Comparison of ENCODE assay signal across 8 cellular contexts in the genomic region with DNA sequence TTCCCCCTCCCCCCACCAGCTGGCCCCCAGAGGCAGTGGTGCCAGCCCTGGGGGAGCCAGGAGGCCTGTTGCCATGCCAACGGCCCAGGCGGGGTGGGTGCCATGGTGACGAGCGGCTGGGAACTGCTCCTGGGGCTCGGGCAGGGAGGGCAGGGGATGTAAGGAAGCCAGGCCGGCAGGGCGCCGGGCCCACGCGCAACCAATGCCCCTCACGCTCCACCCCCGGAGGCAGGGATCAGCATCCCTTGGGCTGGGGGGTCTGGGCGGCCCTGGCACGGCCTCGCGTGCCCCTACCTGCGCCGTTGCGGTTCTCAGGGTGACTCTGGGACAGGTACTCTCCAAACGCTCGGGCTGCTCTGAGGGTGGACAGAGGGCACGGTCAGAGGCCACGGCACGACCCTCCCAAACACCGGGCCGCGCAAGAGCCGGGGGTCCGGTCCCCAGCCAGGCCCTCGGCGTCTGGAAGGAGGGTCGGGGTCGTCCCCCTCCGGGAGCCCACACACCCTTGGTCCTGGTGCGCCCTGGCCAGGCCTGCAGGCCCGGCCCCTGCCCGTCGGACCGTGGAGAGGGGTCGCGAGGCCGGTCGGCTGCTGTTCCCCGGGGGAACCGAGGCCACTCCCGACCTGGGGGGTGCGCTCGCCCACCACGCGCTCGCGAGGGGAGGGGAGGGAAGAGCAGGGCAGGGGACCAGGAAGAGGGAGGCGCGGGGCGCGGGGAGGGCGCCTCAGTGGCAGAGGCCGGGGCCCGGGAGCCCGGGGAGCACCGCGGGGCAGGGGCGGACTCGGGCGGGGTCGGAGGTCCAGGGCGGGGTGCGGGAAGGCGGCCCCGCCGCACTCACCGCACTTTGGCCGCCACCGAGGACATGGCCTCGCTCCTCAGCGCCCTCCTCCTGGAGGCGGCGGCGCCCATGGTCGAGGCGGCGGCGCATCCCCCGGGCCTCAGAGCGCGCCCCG. TPM values are rescaled to one million over a fixed set of nuclear protein-coding genes. Genes with fewer than 3 reads are reported as not detected.
DNase-seq lines count a peak whose midpoint lies in the region; ATAC-seq, FAIRE-seq and TF ChIP-seq lines count a peak whose summit lies in the region.

No MANE protein-coding gene starts in this region.

- FAIRE-seq in A549 (lab: Jason Lieb, UNC) (no peak), HTR-8/SVneo (lab: Jason Lieb, UNC) (no peak)

- peaks cover 3% of the 10 kb centered on the region for H3K36me3 Mint-ChIP-seq in activated naive CD4-positive, alpha-beta T cell treated with anti-CD3 and anti-CD28 coated beads, Interleukin-2, amount 50 U/mL, for 24 hours

- no peak overlapping the region for H3K27ac Mint-ChIP-seq in activated naive CD4-positive, alpha-beta T cell treated with anti-CD3 and anti-CD28 coated beads, Interleukin-2, amount 50 U/mL, for 24 hours

- no peaks in the 10 kb centered on the region for H3K9me3 Mint-ChIP-seq in activated naive CD4-positive, alpha-beta T cell treated with anti-CD3 and anti-CD28 coated beads, Interleukin-2, amount 50 U/mL, for 24 hours

- TF ChIP-seq POLR2A in A549 (IDR thresholded peaks at IDR 0.05; ENCODE audit: low read length) (no peak), heart left ventricle (IDR thresholded peaks at IDR 0.05) (no peak)

- 62% methylated on average over 22 of the region's 87 CpGs for WGBS in A549 (ENCODE audit: missing lambda C conversion rate)
- 5 to 34% (median 24%) methylated on average over 29 to 87 of the region's 87 CpGs for WGBS in heart left ventricle, 4 donors

- H3K27ac ChIP-seq in A549 (peak overlapping the region; percentile 89 to 93), heart left ventricle (peak overlapping the region in 8 of 12 donors; percentile 12 to 80 (median 44))

- peak overlapping the region; percentile 83 for H3K4me3 ChIP-seq in A549
- H3K4me3 ChIP-seq in heart left ventricle = peak overlapping the region; percentile 44 to 95 (median 68)

- no peaks in the 10 kb centered on the region for H3K9me3 ChIP-seq in A549
- no peaks in the 10 kb centered on the region for H3K9me3 ChIP-seq in heart left ventricle

- H3K4me1 ChIP-seq in A549 (peaks cover 38% of the 10 kb centered on the region), heart left ventricle (peaks cover 3 to 54% (median 24%) of the 10 kb centered on the region in 12 donors)

- intact Hi-C loops in heart left ventricle (cut with DNase I) = no loop called here
- intact Hi-C loops in posterior vena cava (cut with DNase I) = no loop called here

- H3K27me3 Mint-ChIP-seq in activated naive CD4-positive, alpha-beta T cell treated with anti-CD3 and anti-CD28 coated beads, Interleukin-2, amount 50 U/mL, for 24 hours = no peaks in the 10 kb centered on the region

- ATAC-seq in A549 (peak; percentile 1 to 19; a peak in 4 of 6 replicates), GM18502 (IDR thresholded peaks at IDR 0.05; ENCODE audit: poor library complexity, unreplicated experiment) (peak; percentile 13), HG03460 (IDR thresholded peaks at IDR 0.05; ENCODE audit: unreplicated experiment) (peak; percentile 18), heart left ventricle (no peak), GM18909 (IDR thresholded peaks at IDR 0.05; ENCODE audit: poor library complexity, unreplicated experiment) (no peak)

- TF ChIP-seq RAD21 in A549 (conservative IDR thresholded peaks at IDR 0.05 in 1 of 2, IDR thresholded peaks at IDR 0.05 in 1 of 2) = no peak

- peaks cover 0 to 7% (median 0%) of the 10 kb centered on the region in 9 donors for H3K27me3 ChIP-seq in heart left ventricle

- POLR2A ChIA-PET in A549 (lab: Yijun Ruan, JAX) = interaction anchor here (1.0 kb wide), 4 partner anchors 14 to 157 kb away, joined by 3 to 7 read pairs (median 4); a partner anchor contains a TSS

- TF ChIP-seq CTCF in A549 (IDR thresholded peaks at IDR 0.05) (no peak), heart left ventricle (IDR thresholded peaks at IDR 0.05) (no peak)

- no peak for TF ChIP-seq EP300 in A549 (IDR thresholded peaks at IDR 0.05)

- peak overlapping the region; percentile 54 for H3K4me3 Mint-ChIP-seq in activated naive CD4-positive, alpha-beta T cell treated with anti-CD3 and anti-CD28 coated beads, Interleukin-2, amount 50 U/mL, for 24 hours

- DNase-seq in A549 (ENCODE audit: low read depth in 1 of 2, low spot score in 1 of 2) = no peak
- peak in 4 of 5 donors; percentile 18 to 71 (median 40) for DNase-seq in heart left ventricle
- peak; percentile 83 for DNase-seq in posterior vena cava (ENCODE audit: low spot score)
- no peak for DNase-seq in HTR-8/SVneo (ENCODE audit: insufficient read length, low spot score)

- H3K36me3 ChIP-seq in heart left ventricle = peaks cover 0 to 16% (median 3%) of the 10 kb centered on the region in 9 donors

- CTCF ChIA-PET in A549 (lab: Yijun Ruan, JAX) = interaction anchor here (1.4 to 5.8 kb wide), 2 partner anchors 13 to 14 kb away, joined by 3 to 35 read pairs; no protein-coding TSS in a partner anchor

- H3K4me2 ChIP-seq in A549 = peak overlapping the region; percentile 99

- peaks cover 43% of the 10 kb centered on the region for H3K4me1 Mint-ChIP-seq in activated naive CD4-positive, alpha-beta T cell treated with anti-CD3 and anti-CD28 coated beads, Interleukin-2, amount 50 U/mL, for 24 hours

TF ChIP-seq in A549, 52 proteins besides CTCF, POLR2A, EP300 and RAD21:
- TF ChIP-seq RCOR1 (IDR thresholded peaks at IDR 0.05; ENCODE audit: low read depth, low read length) (no peak), SREBF2 (IDR thresholded peaks at IDR 0.05) (no peak), FOSL2 (IDR thresholded peaks at IDR 0.05) (no peak), FOSL2 (CRISPR knock-in tag; IDR thresholded peaks at IDR 0.05) (no peak), RARB (CRISPR knock-in tag; IDR thresholded peaks at IDR 0.05) (no peak)
- TF ChIP-seq, protein P1, sequence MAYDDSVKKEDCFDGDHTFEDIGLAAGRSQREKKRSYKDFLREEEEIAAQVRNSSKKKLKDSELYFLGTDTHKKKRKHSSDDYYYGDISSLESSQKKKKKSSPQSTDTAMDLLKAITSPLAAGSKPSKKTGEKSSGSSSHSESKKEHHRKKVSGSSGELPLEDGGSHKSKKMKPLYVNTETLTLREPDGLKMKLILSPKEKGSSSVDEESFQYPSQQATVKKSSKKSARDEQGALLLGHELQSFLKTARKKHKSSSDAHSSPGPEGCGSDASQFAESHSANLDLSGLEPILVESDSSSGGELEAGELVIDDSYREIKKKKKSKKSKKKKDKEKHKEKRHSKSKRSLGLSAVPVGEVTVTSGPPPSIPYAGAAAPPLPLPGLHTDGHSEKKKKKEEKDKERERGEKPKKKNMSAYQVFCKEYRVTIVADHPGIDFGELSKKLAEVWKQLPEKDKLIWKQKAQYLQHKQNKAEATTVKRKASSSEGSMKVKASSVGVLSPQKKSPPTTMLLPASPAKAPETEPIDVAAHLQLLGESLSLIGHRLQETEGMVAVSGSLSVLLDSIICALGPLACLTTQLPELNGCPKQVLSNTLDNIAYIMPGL (CRISPR knock-in tag; IDR thresholded peaks at IDR 0.05; ENCODE audit: borderline replicate concordance) = no peak

RNA-seq across cellular contexts. Expression of a gene that starts 0.7 kb away (rescaled TPM):
- 16.0 and 20.0 TPM in 2 replicates for polyA plus RNA-seq in A549 (2011; rRNA removed)
- 33.6 and 46.9 TPM in 2 replicates for polyA plus RNA-seq in A549 (2012; cell fraction: cytosol; rRNA removed)
- polyA plus RNA-seq in A549 (2012; cell fraction: nucleus; rRNA removed) = 116 and 143 TPM in 2 replicates
- 29.2 to 35.0 TPM (median 33.0 TPM) in 3 replicates for polyA plus RNA-seq in A549 (2017; fragmentation: RNase III; extraction: RNeasy Plus Mini Kit Qiagen cat#74134 plus additional on column Dnase treatment)
- polyA minus RNA-seq in A549 (2011; rRNA and poly(A)+ RNA removed) = 21.3 and 25.0 TPM in 2 replicates
- 10 to 100 TPM in 8 of 9 donors, 1 to 10 TPM in 1; 7.5 to 21.0 (median 12.6) TPM for total RNA-seq in heart left ventricle
- 10 to 100 TPM; 17.3 to 22.1 TPM for polyA plus RNA-seq in heart left ventricle
- total RNA-seq in posterior vena cava = 10 to 100 TPM; 47.6 to 55.5 TPM

RNA-seq across cellular contexts. Expression of a gene that starts 17.3 kb away (rescaled TPM):
- polyA plus RNA-seq in A549 (2011; rRNA removed) (0.18 and 0.22 TPM in 2 replicates), A549 (2017; fragmentation: RNase III; extraction: RNeasy Plus Mini Kit Qiagen cat#74134 plus additional on column Dnase treatment) (0.21 to 0.41 TPM (median 0.36 TPM) in 3 replicates), heart left ventricle (not detected)
- 0.22 and 0.29 TPM in 2 replicates for polyA plus RNA-seq in A549 (2012; cell fraction: cytosol; rRNA removed)
- polyA plus RNA-seq in A549 (2012; cell fraction: nucleus; rRNA removed) = 3.6 TPM in 2 replicates
- 0.08 TPM in 1 of 2 replicates, not detected in the other for polyA minus RNA-seq in A549 (2011; rRNA and poly(A)+ RNA removed)
- total RNA-seq in heart left ventricle (not detected), posterior vena cava (not detected)

RNA-seq across cellular contexts. Expression of a gene that starts 35.3 kb away (rescaled TPM):
- 0.44 and 0.58 TPM in 2 replicates for polyA plus RNA-seq in A549 (2011; rRNA removed)
- 0.63 and 1.1 TPM in 2 replicates for polyA plus RNA-seq in A549 (2012; cell fraction: cytosol; rRNA removed)
- 3.9 and 6.1 TPM in 2 replicates for polyA plus RNA-seq in A549 (2012; cell fraction: nucleus; rRNA removed)
- 1.1 to 1.9 TPM (median 1.5 TPM) in 3 replicates for polyA plus RNA-seq in A549 (2017; fragmentation: RNase III; extraction: RNeasy Plus Mini Kit Qiagen cat#74134 plus additional on column Dnase treatment)
- 0.19 and 0.33 TPM in 2 replicates for polyA minus RNA-seq in A549 (2011; rRNA and poly(A)+ RNA removed)
- 1 to 10 TPM in 8 of 9 donors, under 1 TPM in 1; 0.81 to 5.5 (median 2.7) TPM for total RNA-seq in heart left ventricle
- polyA plus RNA-seq in heart left ventricle = 1 to 10 TPM in 1 of 2 donors, under 1 TPM in 1; 0.44 to 4.1 TPM
- total RNA-seq in posterior vena cava = 1 to 10 TPM; 2.0 to 2.7 TPM

RNA-seq across cellular contexts. Expression of a gene that starts 35.5 kb away (rescaled TPM):
- polyA plus RNA-seq in A549 (2011; rRNA removed) (3.3 and 3.4 TPM in 2 replicates), A549 (2017; fragmentation: RNase III; extraction: RNeasy Plus Mini Kit Qiagen cat#74134 plus additional on column Dnase treatment) (4.0 to 5.4 TPM (median 4.5 TPM) in 3 replicates), heart left ventricle (10 to 100 TPM in 1 of 2 donors, 1 to 10 TPM in 1; 5.6 to 15.2 TPM)
- 2.3 and 4.1 TPM in 2 replicates for polyA plus RNA-seq in A549 (2012; cell fraction: cytosol; rRNA removed)
- 11.3 and 14.6 TPM in 2 replicates for polyA plus RNA-seq in A549 (2012; cell fraction: nucleus; rRNA removed)
- 2.5 and 3.5 TPM in 2 replicates for polyA minus RNA-seq in A549 (2011; rRNA and poly(A)+ RNA removed)
- total RNA-seq in heart left ventricle (10 to 100 TPM in 2 of 9 donors, 1 to 10 TPM in 7; 4.1 to 12.9 (median 8.6) TPM), posterior vena cava (10 to 100 TPM; 13.9 to 14.6 TPM)

Comparison
In these comparisons a context has a peak if more than half of its experiments do, and no peak if none do; other contexts are left out.
1. ATAC-seq: peak in A549 (2 of 2), GM18502 (single experiment) and HG03460 (single experiment); none in heart left ventricle (0 of 4) and GM18909 (single experiment).
2. DNase-seq: peak in heart left ventricle (4 of 5) and posterior vena cava (single experiment); none in A549 (0 of 2) and HTR-8/SVneo (single experiment).